22 cellular contexts compared by ENCODE assay signal in the genomic region with DNA sequence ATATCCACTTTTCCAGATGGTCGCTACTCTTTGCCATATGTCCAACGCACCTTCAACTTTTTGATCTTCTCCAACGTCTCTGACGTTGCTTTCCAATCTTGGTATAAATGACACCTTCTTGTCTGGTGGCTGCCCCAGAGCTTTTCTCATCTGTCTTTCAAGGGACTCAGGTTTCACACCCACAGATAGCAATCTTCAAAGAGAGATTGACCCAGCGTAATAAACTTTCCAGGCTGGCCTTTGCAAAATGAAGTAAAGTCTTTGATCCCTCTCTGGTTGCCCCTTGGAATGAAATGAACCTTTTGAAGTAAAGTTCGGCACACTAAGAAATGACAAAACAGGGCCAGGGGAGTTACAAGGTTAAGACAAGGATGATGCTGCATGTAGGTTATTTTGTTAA.
A peak's percentile ranks its signal among the peaks of the same experiment; 100 is the strongest.
DNase-seq lines count a peak whose midpoint lies in the region; ATAC-seq, FAIRE-seq and TF ChIP-seq lines count a peak whose summit lies in the region.
"Had no signal": no experiment of that assay in that cellular context is flagged by ENCODE, and none has a peak within 500 bp of the region (broad histone marks: within the 10 kb centered on the region; RNA-seq: fewer than 3 reads in every experiment).

No MANE protein-coding gene starts in this region.

- in situ Hi-C loops in GM12878 (cut with MboI), result no loop called here

- TF ChIP-seq EP300 in GM12878 (IDR thresholded peaks at IDR 0.05; ENCODE audit: borderline replicate concordance in 1 of 2, control insufficient read depth in 1 of 2, low read depth in 2 of 2, low read length in 2 of 2), result no peak
- TF ChIP-seq EP300 in sigmoid colon (IDR thresholded peaks at IDR 0.05), result no peak

- 34% methylated on average over 6 of the region's 6 CpGs for WGBS in GM12878 (ENCODE audit: insufficient coverage, insufficient replicate concordance, low lambda C conversion rate, missing lambda C conversion rate)
- WGBS in sigmoid colon, 2 donors, result 47 to 52% methylated on average over 6 of the region's 6 CpGs

- SMC1A ChIA-PET in GM12878 (lab: Charles Lee; ENCODE audit: uncharacterized antibody, unreplicated experiment), result interaction anchor here (0.9 to 4.0 kb wide), 4 partner anchors 11 to 79 kb away, joined by 3 to 16 read pairs (median 4); no protein-coding TSS in a partner anchor

- DNase-seq in Caco-2 (peak; percentile 34 to 39), GM12878 (ENCODE audit: low read depth, low spot score) (no peak), nephron progenitor cell (no peak), sigmoid colon (no peak), DMS53 treated with DMSO at 0.1 percent for 48 hours (lab: John Stamatoyannopoulos, UW; ENCODE audit: unreplicated experiment) (no peak)
- DNase-seq: ACHN; BE2C; C1 segment of cervical spinal cord; CD4-positive, CD25-positive, alpha-beta regulatory T cell; CD8-positive, alpha-beta memory T cell; COR-L47; DMS79 treated with DMSO at 0.1 percent for 48 hours; GF-D8; H9; KBM-7 had no signal

- peak overlapping the region; percentile 9 for H3K27ac Mint-ChIP-seq in Caco-2 (ENCODE audit: unreplicated experiment)
- peak overlapping the region; percentile 58 for H3K27ac Mint-ChIP-seq in nephron progenitor cell
- H3K27ac Mint-ChIP-seq: CD4-positive, CD25-positive, alpha-beta regulatory T cell; CD8-positive, alpha-beta memory T cell; H9; IgD-negative memory B cell had no signal

- H3K27me3 ChIP-seq in Caco-2 (replicated peaks; ENCODE audit: control insufficient read depth, insufficient read depth, low read length), result no peaks in the 10 kb centered on the region
- peaks cover 15% of the 10 kb centered on the region; the same call in 1 of the 2 replicates for H3K27me3 ChIP-seq in HUES6 (ENCODE audit: control insufficient read depth, insufficient read depth, low read length)
- no peaks in the 10 kb centered on the region for H3K27me3 ChIP-seq in GM12878 (replicated peaks in 1 of 2; ENCODE audit: control insufficient read depth in 2 of 2, insufficient read depth in 2 of 2, low read length in 1 of 2)
- H3K27me3 ChIP-seq in sigmoid colon, result no peaks in the 10 kb centered on the region
- H3K27me3 ChIP-seq: BE2C had no signal

- H4K20me1 ChIP-seq in GM12878 (ENCODE audit: control insufficient read depth, insufficient read depth), result no peaks in the 10 kb centered on the region

- no peaks in the 10 kb centered on the region for H3K4me1 ChIP-seq in Caco-2
- H3K4me1 ChIP-seq in HUES6 (ENCODE audit: control insufficient read depth, insufficient read depth, low read length), result no peaks in the 10 kb centered on the region
- no peaks in the 10 kb centered on the region for H3K4me1 ChIP-seq in GM12878 (ENCODE audit: control insufficient read depth, insufficient read depth, low read length)
- H3K4me1 ChIP-seq in sigmoid colon, result no peaks in the 10 kb centered on the region
- H3K4me1 ChIP-seq: BE2C had no signal

- H3K4me3 ChIP-seq in Caco-2 (ENCODE audit: low read depth, low read length), result no peak overlapping the region
- H3K4me3 ChIP-seq in HUES6 (ENCODE audit: low read depth, low read length), result no peak overlapping the region
- H3K4me3 ChIP-seq in GM12878, result peak overlapping the region; percentile 14; the same call in 1 of the 2 replicates
- no peak overlapping the region for H3K4me3 ChIP-seq in sigmoid colon

- H3K27me3 Mint-ChIP-seq in Caco-2 (ENCODE audit: insufficient read depth, unreplicated experiment), result no peaks in the 10 kb centered on the region
- H3K27me3 Mint-ChIP-seq in nephron progenitor cell (ENCODE audit: low read depth, poor library complexity), result no peaks in the 10 kb centered on the region
- H3K27me3 Mint-ChIP-seq: CD4-positive, CD25-positive, alpha-beta regulatory T cell had no signal

- H3K79me2 ChIP-seq in GM12878 (ENCODE audit: control insufficient read depth, insufficient read depth, low read length), result no peaks in the 10 kb centered on the region

- no peak for FAIRE-seq in GM12878 (lab: Jason Lieb, UNC)
- FAIRE-seq: D721Med, GM19239, H1 had no signal

- H3K4me1 Mint-ChIP-seq in Caco-2 (ENCODE audit: low read depth, unreplicated experiment) (peaks cover 12% of the 10 kb centered on the region), nephron progenitor cell (peaks cover 33% of the 10 kb centered on the region)
- H3K4me1 Mint-ChIP-seq: CD4-positive, CD25-positive, alpha-beta regulatory T cell; CD8-positive, alpha-beta memory T cell; H9 had no signal

- POLR2A ChIA-PET in Caco-2 (lab: Charles Lee), result no interaction called here
- POLR2A ChIA-PET in GM12878 (lab: Charles Lee), result interaction anchor here (0.6 to 1.2 kb wide), 2 partner anchors 78 to 252 kb away, joined by 3 to 4 read pairs; no protein-coding TSS in a partner anchor

- no peak overlapping the region for H2AFZ ChIP-seq in GM12878 (ENCODE audit: control insufficient read depth, low read depth, low read length)

- no TSS peak for BruUV-seq in Caco-2 (replicated peaks; lab: Mats Ljungman, UMichigan)
- BruUV-seq in GM12878 (replicated peaks; lab: Mats Ljungman, UMichigan), result no TSS peak

- CTCF ChIA-PET in Caco-2 (lab: Charles Lee) (interaction anchor here (0.5 kb wide), 1 partner anchor 80 kb away, joined by 3 read pairs; no protein-coding TSS in a partner anchor), GM12878 (lab: Yijun Ruan, JAX) (interaction anchor here (1.1 to 2.6 kb wide), 9 partner anchors 8 to 1505 kb away, joined by 3 to 13 read pairs (median 5); partner anchors contain the start of gene KIF18A)

- H3K9me3 Mint-ChIP-seq in Caco-2 (ENCODE audit: unreplicated experiment) (peaks cover 15% of the 10 kb centered on the region), nephron progenitor cell (peaks cover 11% of the 10 kb centered on the region)
- H3K9me3 Mint-ChIP-seq: H9 had no signal

- intact Hi-C loops in Caco-2 (cut with micrococcal nuclease; ENCODE audit: unreplicated experiment) (loop anchor here (1.0 kb wide), 1 partner anchor 44 kb away; no protein-coding TSS in a partner anchor), GM12878 (cut with micrococcal nuclease; ENCODE audit: unreplicated experiment) (loop anchor here (5.0 kb wide), 2 partner anchors 79 to 116 kb away; no protein-coding TSS in a partner anchor), sigmoid colon (cut with DNase I) (no loop called here)

- H3K4me2 ChIP-seq in GM12878 (ENCODE audit: control insufficient read depth, insufficient read depth), result no peak overlapping the region

- H3K27ac ChIP-seq in HUES6 (ENCODE audit: low read depth, low read length), result peak overlapping the region; percentile 8; the same call in 1 of the 2 replicates
- H3K27ac ChIP-seq in GM12878 (ENCODE audit: control insufficient read depth, insufficient read depth), result no peak overlapping the region
- no peak overlapping the region for H3K27ac ChIP-seq in sigmoid colon
- H3K27ac ChIP-seq: HL-60 had no signal

- TF ChIP-seq CTCF in Caco-2 (IDR thresholded peaks at IDR 0.05; ENCODE audit: insufficient read depth in 1 of 2, low read depth in 1 of 2, low read length in 1 of 2, severe bottlenecking in 1 of 2, unreplicated experiment in 1 of 2) (no peak), GM12878 (IDR thresholded peaks at IDR 0.05 in 2 of 3, conservative IDR thresholded peaks at IDR 0.05 in 1 of 3; ENCODE audit: control insufficient read depth in 2 of 3, extremely low read depth in 1 of 3, insufficient read depth in 1 of 3, low read depth in 3 of 3, low read length in 3 of 3) (no peak), nephron progenitor cell (IDR thresholded peaks at IDR 0.05) (no peak), sigmoid colon (IDR thresholded peaks at IDR 0.05) (no peak)

- H3K9me3 ChIP-seq in Caco-2 (no peaks in the 10 kb centered on the region; the same call in 1 of the 2 replicates), HUES6 (ENCODE audit: control insufficient read depth, insufficient read depth, low read depth, low read length) (no peaks in the 10 kb centered on the region), GM12878 (replicated peaks; ENCODE audit: control insufficient read depth, insufficient read depth, low read length) (peaks cover 2% of the 10 kb centered on the region; the same call in 2 of the 3 replicates), sigmoid colon (peaks cover 0 to 3% (median 0%) of the 10 kb centered on the region in 4 donors)
- H3K9me3 ChIP-seq: BE2C had no signal

- no peaks in the 10 kb centered on the region for H3K36me3 ChIP-seq in Caco-2 (ENCODE audit: control insufficient read depth, insufficient read depth, low read length)
- H3K36me3 ChIP-seq in HUES6 (ENCODE audit: control insufficient read depth, insufficient read depth, low read length), result no peaks in the 10 kb centered on the region
- no peaks in the 10 kb centered on the region for H3K36me3 ChIP-seq in GM12878 (ENCODE audit: control insufficient read depth in 2 of 2, insufficient read depth in 2 of 2, low read length in 1 of 2)
- H3K36me3 ChIP-seq in sigmoid colon, result no peaks in the 10 kb centered on the region
- H3K36me3 ChIP-seq: BE2C had no signal

- H3K36me3 Mint-ChIP-seq in Caco-2 (ENCODE audit: insufficient read depth, unreplicated experiment) (no peaks in the 10 kb centered on the region), nephron progenitor cell (ENCODE audit: low read depth) (peaks cover 5% of the 10 kb centered on the region)
- H3K36me3 Mint-ChIP-seq: CD4-positive, CD25-positive, alpha-beta regulatory T cell; CD8-positive, alpha-beta memory T cell; IgD-negative memory B cell had no signal

- no peak for TF ChIP-seq POLR2A in GM12878 (IDR thresholded peaks at IDR 0.05; ENCODE audit: low read depth, low read length)
- no peak for TF ChIP-seq POLR2A in sigmoid colon (IDR thresholded peaks at IDR 0.05)

- ATAC-seq in GM12878 (no peak), HG02798 (IDR thresholded peaks at IDR 0.05; ENCODE audit: poor library complexity, unreplicated experiment) (no peak)

- RAD21 ChIA-PET in GM12878 (lab: Charles Lee; ENCODE audit: unreplicated experiment), result interaction anchor here (1.0 to 3.1 kb wide), 4 partner anchors 18 to 270 kb away, joined by 4 to 15 read pairs (median 6); partner anchors contain the start of genes KIF18A and METTL15

- H3K4me3 Mint-ChIP-seq in Caco-2 (ENCODE audit: unreplicated experiment) (peak overlapping the region; percentile 12), nephron progenitor cell (no peak overlapping the region)
- H3K4me3 Mint-ChIP-seq: CD4-positive, CD25-positive, alpha-beta regulatory T cell; CD8-positive, alpha-beta memory T cell; H9; IgD-negative memory B cell had no signal

- no peak for TF ChIP-seq RAD21 in GM12878 (IDR thresholded peaks at IDR 0.05; ENCODE audit: insufficient read depth, low read depth, low read length)

- H3K9ac ChIP-seq in HUES6 (ENCODE audit: low read length) (peak overlapping the region; percentile 9), GM12878 (ENCODE audit: control insufficient read depth, insufficient read depth, low read length) (no peak overlapping the region)

TF ChIP-seq in GM12878, 131 proteins besides CTCF, POLR2A, EP300 and RAD21 (continues in another document):
- TF ChIP-seq NFYA (IDR thresholded peaks at IDR 0.05; ENCODE audit: borderline replicate concordance, low read depth, low read length) (no peak), ZNF384 (IDR thresholded peaks at IDR 0.05; ENCODE audit: borderline replicate concordance, low read depth, low read length) (no peak), KAT2A (conservative IDR thresholded peaks at IDR 0.05; ENCODE audit: control insufficient read depth, low read depth, low read length) (no peak), PAX5 (IDR thresholded peaks at IDR 0.05; ENCODE audit: borderline replicate concordance, low read depth, low read length) (no peak), YBX1 (IDR thresholded peaks at IDR 0.05) (no peak), POLR2AphosphoS2 (IDR thresholded peaks at IDR 0.05; ENCODE audit: low read depth, low read length) (no peak)

Comparison
In these comparisons a context has a peak if more than half of its experiments do, and no peak if none do; other contexts are left out.
1. DNase-seq: peak in Caco-2 (2 of 2); none in GM12878 (single experiment), nephron progenitor cell (single experiment), sigmoid colon (single experiment) and DMS53 treated with DMSO at 0.1 percent for 48 hours (single experiment).